15 cellular contexts compared by ENCODE assay signal in genomic region chr4:108933046-108933445, GRCh38.
A peak's percentile ranks its signal among the peaks of the same experiment; 100 is the strongest.
DNase-seq lines count a peak whose midpoint lies in the region; ATAC-seq and TF ChIP-seq lines count a peak whose summit lies in the region.
"Had no signal": no experiment of that assay in that cellular context is flagged by ENCODE, and none has a peak within 500 bp of the region (broad histone marks: within the 10 kb centered on the region; RNA-seq: fewer than 3 reads in every experiment).

No MANE protein-coding gene starts in this region.

- DNase-seq in NOMO-1 (lab: John Stamatoyannopoulos, UW; ENCODE audit: unreplicated experiment in 2 of 2) (peak; percentile 9 to 43), NOMO-1 treated with dmso at 0.1 percent for 144 hours (lab: John Stamatoyannopoulos, UW; ENCODE audit: unreplicated experiment) (no peak), NCI-H510A treated with DMSO at 0.1 percent for 48 hours (lab: John Stamatoyannopoulos, UW) (peak; percentile 44), psoas muscle (no peak), SHP77 (lab: John Stamatoyannopoulos, UW) (no peak), cerebellar nuclear complex (lab: John Stamatoyannopoulos, UW) (no peak), NCI-H2029 treated with DMSO at 0.1 percent for 48 hours (lab: John Stamatoyannopoulos, UW) (no peak)
- no peak for DNase-seq in effector memory CD4-positive, alpha-beta T cell
- DNase-seq: AML-193; Calu3; CD4-positive, alpha-beta T cell; H9 had no signal

- no peaks in the 10 kb centered on the region for H3K27me3 ChIP-seq in psoas muscle (ENCODE audit: insufficient read depth in 3 of 3, low read length in 2 of 3)
- no peaks in the 10 kb centered on the region for H3K27me3 ChIP-seq in effector memory CD4-positive, alpha-beta T cell (replicated peaks; ENCODE audit: control insufficient read depth, insufficient read depth, low read length, poor library complexity, severe bottlenecking)

- H3K9me3 ChIP-seq in psoas muscle = no peaks in the 10 kb centered on the region
- H3K9me3 ChIP-seq in effector memory CD4-positive, alpha-beta T cell (ENCODE audit: control insufficient read depth, low read length) = no peaks in the 10 kb centered on the region
- H3K9me3 ChIP-seq: A549 had no signal

- H3K4me1 ChIP-seq in psoas muscle = peaks cover 4% of the 10 kb centered on the region
- no peaks in the 10 kb centered on the region for H3K4me1 ChIP-seq in effector memory CD4-positive, alpha-beta T cell (ENCODE audit: control insufficient read depth, insufficient read depth, low read length, poor library complexity, severe bottlenecking)
- H3K4me1 ChIP-seq: A549 had no signal

- no peaks in the 10 kb centered on the region for H3K36me3 ChIP-seq in psoas muscle (ENCODE audit: insufficient read depth in 1 of 2, low read depth in 1 of 2)
- H3K36me3 ChIP-seq in effector memory CD4-positive, alpha-beta T cell (ENCODE audit: control insufficient read depth, insufficient read depth, low read length) = no peaks in the 10 kb centered on the region

- ATAC-seq in psoas muscle = peak in 3 of 4 donors; percentile 64 to 74 (median 65)
- ATAC-seq: A549 had no signal

- intact Hi-C loops in psoas muscle (cut with DNase I) = no loop called here

- TF ChIP-seq CTCF in psoas muscle (IDR thresholded peaks at IDR 0.05) = no peak

- 81 to 90% (median 89%) methylated on average over 3 of the region's 3 CpGs for WGBS in psoas muscle, 3 donors

- H3K27ac ChIP-seq in psoas muscle = no peak overlapping the region
- no peak overlapping the region for H3K27ac ChIP-seq in effector memory CD4-positive, alpha-beta T cell (ENCODE audit: insufficient read depth, low read length, poor library complexity, severe bottlenecking)
- H3K27ac ChIP-seq: 22Rv1, A549, C4-2B had no signal

- no peak overlapping the region for H3K4me3 ChIP-seq in psoas muscle
- H3K4me3 ChIP-seq in effector memory CD4-positive, alpha-beta T cell (ENCODE audit: insufficient read depth, low read depth, low read length, poor library complexity, severe bottlenecking) = no peak overlapping the region
- H3K4me3 ChIP-seq: A549 had no signal

Comparison
In these comparisons a context has a peak if more than half of its experiments do, and no peak if none do; other contexts are left out.
1. DNase-seq: peak in NOMO-1 (2 of 2) and NCI-H510A treated with DMSO at 0.1 percent for 48 hours (single experiment); none in NOMO-1 treated with dmso at 0.1 percent for 144 hours (single experiment), psoas muscle (0 of 2), SHP77 (0 of 2), effector memory CD4-positive, alpha-beta T cell (0 of 3), cerebellar nuclear complex (0 of 2) and NCI-H2029 treated with DMSO at 0.1 percent for 48 hours (single experiment).